Comparison of ENCODE assay signal across 8 cellular contexts in genomic region chr19:44748426-44749254, GRCh38. TPM values are rescaled to one million over a fixed set of nuclear protein-coding genes. Genes with fewer than 3 reads are reported as not detected.
DNase-seq lines count a peak whose midpoint lies in the region; ATAC-seq, FAIRE-seq and TF ChIP-seq lines count a peak whose summit lies in the region.

Gene BCL3 (plus strand): TSS chr19:44748708. CDS start chr19:44748791, 83 bp downstream.

- peak within 1 kb of the TSS; percentile 96 for H3K4me2 ChIP-seq in H1 (ENCODE audit: insufficient read depth in 1 of 2, low read depth in 2 of 2, low read length in 2 of 2)

- no peak for TF ChIP-seq EP300 in H1 (IDR thresholded peaks at IDR 0.05; ENCODE audit: borderline replicate concordance in 1 of 2, low read depth in 2 of 2, low read length in 2 of 2)

- FAIRE-seq in H1 (lab: Jason Lieb, UNC): no peak

- peaks cover 64% of the 10 kb centered on the region for H3K4me1 Mint-ChIP-seq in activated CD4-positive, alpha-beta memory T cell treated with anti-CD3 and anti-CD28 coated beads, Interleukin-2, amount 10 ng/mL, durations not matched to agents 7 days and 5 days
- peaks cover 64% of the 10 kb centered on the region for H3K4me1 Mint-ChIP-seq in stimulated activated memory B cell treated with anti-CD40 and anti-IgM and Interleukin-4, amounts not matched to agents 10 μg/mL and 1 μg/mL and 100 μg/mL, for 72 hours

- H3K9me3 ChIP-seq in AG04450 (ENCODE audit: control insufficient read depth, insufficient read depth, low read length) (no peaks in the 10 kb centered on the region), H1 (ENCODE audit: insufficient read depth in 2 of 2, low read depth in 1 of 2, low read length in 1 of 2) (no peaks in the 10 kb centered on the region), mononuclear cell (ENCODE audit: low read depth, low read length) (no peaks in the 10 kb centered on the region)

- H2BK20ac ChIP-seq in H1 (ENCODE audit: low read length): no peak within 1 kb of the TSS

- H2AFZ ChIP-seq in H1 (ENCODE audit: low read length): no peak within 1 kb of the TSS

- peak within 1 kb of the TSS; percentile 85; the same call in 1 of the 2 replicates for H3K18ac ChIP-seq in H1 (ENCODE audit: extremely low read depth, low read length)

- H3K56ac ChIP-seq in H1 (replicated peaks; ENCODE audit: insufficient read length, low read depth, low read length): no peak within 1 kb of the TSS

- H3K27ac ChIP-seq in AG04450 (ENCODE audit: low read depth, low read length) (peak within 1 kb of the TSS; percentile 87), H1 (ENCODE audit: low read depth, low read length) (no peak within 1 kb of the TSS)

- H3K36me3 Mint-ChIP-seq in activated CD4-positive, alpha-beta memory T cell treated with anti-CD3 and anti-CD28 coated beads, Interleukin-2, amount 10 ng/mL, durations not matched to agents 7 days and 5 days (ENCODE audit: low read depth): peaks cover 44% of the 10 kb centered on the region
- peaks cover 31% of the 10 kb centered on the region for H3K36me3 Mint-ChIP-seq in stimulated activated memory B cell treated with anti-CD40 and anti-IgM and Interleukin-4, amounts not matched to agents 10 μg/mL and 1 μg/mL and 100 μg/mL, for 72 hours

- peak within 1 kb of the TSS; percentile 73 for H3K4me3 ChIP-seq in AG04450 (ENCODE audit: low read depth, low read length)
- H3K4me3 ChIP-seq in LNCaP clone FGC (ENCODE audit: low read depth, low read length): peak within 1 kb of the TSS; percentile 59
- peak within 1 kb of the TSS; percentile 43 to 65 (median 52) for H3K4me3 ChIP-seq in H1 (ENCODE audit: extremely low read depth in 1 of 4, insufficient read depth in 2 of 4, low read depth in 3 of 4, low read length in 4 of 4)
- peak within 1 kb of the TSS; percentile 86 for H3K4me3 ChIP-seq in mononuclear cell (ENCODE audit: low read length)

- H3K27me3 ChIP-seq in AG04450 (ENCODE audit: control insufficient read depth, insufficient read depth, low read length) (no peaks in the 10 kb centered on the region), H1 (replicated peaks in 1 of 4; ENCODE audit: control insufficient read depth in 3 of 4, extremely low read depth in 1 of 4, insufficient read depth in 3 of 4, low read length in 3 of 4) (peaks cover 22 to 72% (median 52%) of the 10 kb centered on the region in 4 experiments), mononuclear cell (ENCODE audit: insufficient read depth, low read length) (no peaks in the 10 kb centered on the region)

- POLR2A ChIA-PET in AG04450 (lab: Yijun Ruan, JAX): interaction anchor here (0.7 to 1.3 kb wide), 2 partner anchors 10 to 16 kb away, joined by 3 to 6 read pairs; no protein-coding TSS in a partner anchor
- POLR2A ChIA-PET in activated CD4-positive, alpha-beta memory T cell treated with anti-CD3 and anti-CD28 coated beads, Interleukin-2, amount 10 ng/mL, durations not matched to agents 7 days and 5 days (lab: Charles Lee): interaction anchor here (0.5 to 1.5 kb wide), 4 partner anchors 22 to 708 kb away, joined by 3 to 8 read pairs (median 4); partner anchors contain the start of gene TRAPPC6A
- POLR2A ChIA-PET in H1 (lab: Charles Lee; ENCODE audit: partially characterized antibody): interaction anchor here (0.6 to 0.8 kb wide), 3 partner anchors 21 to 79 kb away, joined by 3 read pairs; no protein-coding TSS in a partner anchor

- no peaks in the 10 kb centered on the region for H3K79me2 ChIP-seq in H1 (ENCODE audit: control insufficient read depth in 1 of 2, insufficient read depth in 2 of 2, low read length in 2 of 2)

- peaks cover 19% of the 10 kb centered on the region for H3K23me2 ChIP-seq in H1 (ENCODE audit: low read depth, low read length)

- H4K8ac ChIP-seq in H1 (ENCODE audit: extremely low read depth, insufficient read depth, low read length): no peak within 1 kb of the TSS

- peak; percentile 77 for ATAC-seq in stimulated activated memory B cell treated with anti-CD40 and anti-IgM and Interleukin-4, amounts not matched to agents 10 μg/mL and 1 μg/mL and 100 μg/mL, for 72 hours

- no peaks in the 10 kb centered on the region for H3K9me3 Mint-ChIP-seq in activated CD4-positive, alpha-beta memory T cell treated with anti-CD3 and anti-CD28 coated beads, Interleukin-2, amount 10 ng/mL, durations not matched to agents 7 days and 5 days
- no peaks in the 10 kb centered on the region for H3K9me3 Mint-ChIP-seq in stimulated activated memory B cell treated with anti-CD40 and anti-IgM and Interleukin-4, amounts not matched to agents 10 μg/mL and 1 μg/mL and 100 μg/mL, for 72 hours

- no peak for TF ChIP-seq RAD21 in H1 (IDR thresholded peaks at IDR 0.05 in 1 of 2, conservative IDR thresholded peaks at IDR 0.05 in 1 of 2; ENCODE audit: low read depth in 2 of 2, low read length in 2 of 2)

- H3K27ac Mint-ChIP-seq in activated CD4-positive, alpha-beta memory T cell treated with anti-CD3 and anti-CD28 coated beads, Interleukin-2, amount 10 ng/mL, durations not matched to agents 7 days and 5 days: peak within 1 kb of the TSS; percentile 97
- peak within 1 kb of the TSS; percentile 84 for H3K27ac Mint-ChIP-seq in stimulated activated memory B cell treated with anti-CD40 and anti-IgM and Interleukin-4, amounts not matched to agents 10 μg/mL and 1 μg/mL and 100 μg/mL, for 72 hours

- H4K91ac ChIP-seq in H1 (replicated peaks; ENCODE audit: insufficient read length, low read length): no peak within 1 kb of the TSS

- H2BK12ac ChIP-seq in H1 (ENCODE audit: low read depth, low read length): no peak within 1 kb of the TSS

- H3K27me3 Mint-ChIP-seq in activated CD4-positive, alpha-beta memory T cell treated with anti-CD3 and anti-CD28 coated beads, Interleukin-2, amount 10 ng/mL, durations not matched to agents 7 days and 5 days: peaks cover 4% of the 10 kb centered on the region
- H3K27me3 Mint-ChIP-seq in stimulated activated memory B cell treated with anti-CD40 and anti-IgM and Interleukin-4, amounts not matched to agents 10 μg/mL and 1 μg/mL and 100 μg/mL, for 72 hours: no peaks in the 10 kb centered on the region

- no peak within 1 kb of the TSS for H4K5ac ChIP-seq in H1 (ENCODE audit: insufficient read length, low read depth, low read length)

- no peak for TF ChIP-seq POLR2A in H1 (IDR thresholded peaks at IDR 0.05; ENCODE audit: control extremely low read depth in 1 of 2, low read depth in 2 of 2, low read length in 2 of 2)

- no peaks in the 10 kb centered on the region for H3K79me1 ChIP-seq in H1 (ENCODE audit: low read depth, low read length)

- no peak within 1 kb of the TSS for H2BK15ac ChIP-seq in H1 (ENCODE audit: low read length)

- peaks cover 0 to 10% (median 5%) of the 10 kb centered on the region in 4 experiments; a peak in 4 of 7 replicates for H3K4me1 ChIP-seq in H1 (replicated peaks in 1 of 4; ENCODE audit: control insufficient read depth in 3 of 4, insufficient read depth in 4 of 4, low read length in 3 of 4)
- H3K4me1 ChIP-seq in mononuclear cell (ENCODE audit: insufficient read depth, low read length): peaks cover 87% of the 10 kb centered on the region

- no peak within 1 kb of the TSS for H3K9ac ChIP-seq in H1 (replicated peaks in 1 of 4; ENCODE audit: extremely low read depth in 1 of 4, low read depth in 3 of 4, low read length in 3 of 4)

- CTCF ChIA-PET in AG04450 (lab: Charles Lee): interaction anchor here (1.0 to 1.9 kb wide), 2 partner anchors 22 to 24 kb away, joined by 6 to 9 read pairs; no protein-coding TSS in a partner anchor
- CTCF ChIA-PET in activated CD4-positive, alpha-beta memory T cell treated with anti-CD3 and anti-CD28 coated beads, Interleukin-2, amount 10 ng/mL, durations not matched to agents 7 days and 5 days (lab: Charles Lee): interaction anchor here (1.0 to 1.7 kb wide), 3 partner anchors 12 to 25 kb away, joined by 3 to 10 read pairs (median 7); no protein-coding TSS in a partner anchor
- CTCF ChIA-PET in H1 (lab: Charles Lee; ENCODE audit: partially characterized antibody): interaction anchor here (0.7 to 2.8 kb wide), 8 partner anchors 9 to 93 kb away, joined by 3 to 14 read pairs (median 4); no protein-coding TSS in a partner anchor

- H3K36me3 ChIP-seq in H1 (ENCODE audit: control insufficient read depth in 2 of 4, insufficient read depth in 4 of 4, low read length in 3 of 4): no peaks in the 10 kb centered on the region

- H3K4ac ChIP-seq in H1 (replicated peaks; ENCODE audit: insufficient read length, low read depth, low read length): peak within 1 kb of the TSS; percentile 15

- no peak within 1 kb of the TSS for H2BK5ac ChIP-seq in H1 (ENCODE audit: low read depth, low read length)

- no peak within 1 kb of the TSS for H2AK5ac ChIP-seq in H1 (ENCODE audit: low read depth, low read length)

- DNase-seq in AG04450 (ENCODE audit: low read depth, low spot score) (no peak), GM19238 (ENCODE audit: insufficient read length, low spot score) (peak; percentile 66), LNCaP clone FGC (ENCODE audit: low read depth) (no peak), H1 (ENCODE audit: low read depth in 1 of 2, low spot score in 2 of 2) (no peak), DMS153 (lab: John Stamatoyannopoulos, UW) (no peak)
- peak; percentile 84 for DNase-seq in activated CD4-positive, alpha-beta memory T cell treated with anti-CD3 and anti-CD28 coated beads, Interleukin-2, amount 10 ng/mL, durations not matched to agents 7 days and 5 days

- TF ChIP-seq CTCF in AG04450 (IDR thresholded peaks at IDR 0.05; ENCODE audit: low read depth, low read length) (no peak), LNCaP clone FGC (IDR thresholded peaks at IDR 0.05; ENCODE audit: control insufficient read depth, extremely low read depth, insufficient read depth) (no peak), H1 (IDR thresholded peaks at IDR 0.05; ENCODE audit: control extremely low read depth in 1 of 3, insufficient read depth in 1 of 3, low read depth in 1 of 3, low read length in 3 of 3) (no peak)

- H2BK120ac ChIP-seq in H1 (replicated peaks; ENCODE audit: low read depth, low read length): no peak within 1 kb of the TSS

- H3K14ac ChIP-seq in H1 (ENCODE audit: insufficient read length): no peak within 1 kb of the TSS

- 0% methylated on average over 15 of the region's 88 CpGs; no CpG with 5 or more reads in 1 of the 2 experiments for WGBS in H1 (ENCODE audit: extremely low coverage in 1 of 2, insufficient coverage in 1 of 2, insufficient read length in 1 of 2, insufficient replicate concordance in 2 of 2, low coverage in 1 of 2, low lambda C conversion rate in 2 of 2, missing lambda C conversion rate in 1 of 2), 2 experiments

- H4K20me1 ChIP-seq in H1 (replicated peaks in 1 of 2; ENCODE audit: control insufficient read depth in 1 of 2, insufficient read depth in 2 of 2, low read length in 2 of 2): no peaks in the 10 kb centered on the region

- H3K4me3 Mint-ChIP-seq in activated CD4-positive, alpha-beta memory T cell treated with anti-CD3 and anti-CD28 coated beads, Interleukin-2, amount 10 ng/mL, durations not matched to agents 7 days and 5 days: peak within 1 kb of the TSS; percentile 87
- peak within 1 kb of the TSS; percentile 94 for H3K4me3 Mint-ChIP-seq in stimulated activated memory B cell treated with anti-CD40 and anti-IgM and Interleukin-4, amounts not matched to agents 10 μg/mL and 1 μg/mL and 100 μg/mL, for 72 hours

- H3K23ac ChIP-seq in H1 (ENCODE audit: insufficient read length): no peak within 1 kb of the TSS

RNA-seq across cellular contexts. Expression of gene BCL3, which starts in this region (rescaled TPM):
- polyA plus RNA-seq in AG04450 (2011; rRNA removed) (5.6 and 11.0 TPM in 2 replicates), H1 (2011; rRNA removed) (0.88 and 3.0 TPM in 2 replicates)
- 10.0 and 11.3 TPM in 2 replicates for polyA minus RNA-seq in AG04450 (2011; rRNA and poly(A)+ RNA removed)
- 10 to 100 TPM; 63.4 to 66.6 TPM for total RNA-seq in activated CD4-positive, alpha-beta memory T cell treated with anti-CD3 and anti-CD28 coated beads, Interleukin-2, amount 10 ng/mL, durations not matched to agents 7 days and 5 days
- total RNA-seq in H1 (2021; fragmentation: NEBNext Ultra II Directional; extraction: Animal tissue kit (Norgen Biotek cat#: 25700)): 1.7 and 2.4 TPM in 2 replicates
- polyA plus RNA-seq in H1 (2011; cell fraction: cytosol; rRNA removed): 1.5 TPM
- polyA plus RNA-seq in H1 (2011; cell fraction: nucleus; rRNA removed): 2.2 TPM
- 1.7 to 3.7 TPM (median 2.5 TPM) in 4 replicates for polyA plus RNA-seq in H1 (2012, experiment 1 of 2)
- 2.0 TPM for polyA plus RNA-seq in H1 (2012, experiment 2 of 2)
- 2.5 TPM for polyA plus RNA-seq in H1 (2013, experiment 1 of 2)
- polyA plus RNA-seq in H1 (2013, experiment 2 of 2): 3.0 TPM
- polyA minus RNA-seq in H1 (2011; rRNA and poly(A)+ RNA removed): 0.24 and 0.28 TPM in 2 replicates
- 2.6 TPM for polyA minus RNA-seq in H1 (2011; cell fraction: cytosol; rRNA and poly(A)+ RNA removed)
- 1.2 TPM for polyA minus RNA-seq in H1 (2011; cell fraction: nucleus; rRNA and poly(A)+ RNA removed)
- total RNA-seq in mononuclear cell: 33.0 TPM

Comparison
In these comparisons a context has a peak if more than half of its experiments do, and no peak if none do; other contexts are left out.
1. RNA of gene BCL3 (total RNA-seq): 63.4 to 66.6 TPM in activated CD4-positive, alpha-beta memory T cell treated with anti-CD3 and anti-CD28 coated beads, Interleukin-2, amount 10 ng/mL, durations not matched to agents 7 days and 5 days and 33.0 TPM in mononuclear cell (single experiment); 1.7 to 2.4 TPM in H1; every median in the first group is over 10 times any median in the second.
2. DNase-seq: peak in GM19238 (single experiment) and activated CD4-positive, alpha-beta memory T cell treated with anti-CD3 and anti-CD28 coated beads, Interleukin-2, amount 10 ng/mL, durations not matched to agents 7 days and 5 days (single experiment); none in AG04450 (single experiment), LNCaP clone FGC (single experiment), H1 (0 of 2) and DMS153 (single experiment).
3. Peak in every context shown above with its lines, with median percentiles within 50 percentile points of each other: H3K4me3 ChIP-seq.